Comparison of ENCODE assay signal across 1 cellular context in the genomic region with DNA sequence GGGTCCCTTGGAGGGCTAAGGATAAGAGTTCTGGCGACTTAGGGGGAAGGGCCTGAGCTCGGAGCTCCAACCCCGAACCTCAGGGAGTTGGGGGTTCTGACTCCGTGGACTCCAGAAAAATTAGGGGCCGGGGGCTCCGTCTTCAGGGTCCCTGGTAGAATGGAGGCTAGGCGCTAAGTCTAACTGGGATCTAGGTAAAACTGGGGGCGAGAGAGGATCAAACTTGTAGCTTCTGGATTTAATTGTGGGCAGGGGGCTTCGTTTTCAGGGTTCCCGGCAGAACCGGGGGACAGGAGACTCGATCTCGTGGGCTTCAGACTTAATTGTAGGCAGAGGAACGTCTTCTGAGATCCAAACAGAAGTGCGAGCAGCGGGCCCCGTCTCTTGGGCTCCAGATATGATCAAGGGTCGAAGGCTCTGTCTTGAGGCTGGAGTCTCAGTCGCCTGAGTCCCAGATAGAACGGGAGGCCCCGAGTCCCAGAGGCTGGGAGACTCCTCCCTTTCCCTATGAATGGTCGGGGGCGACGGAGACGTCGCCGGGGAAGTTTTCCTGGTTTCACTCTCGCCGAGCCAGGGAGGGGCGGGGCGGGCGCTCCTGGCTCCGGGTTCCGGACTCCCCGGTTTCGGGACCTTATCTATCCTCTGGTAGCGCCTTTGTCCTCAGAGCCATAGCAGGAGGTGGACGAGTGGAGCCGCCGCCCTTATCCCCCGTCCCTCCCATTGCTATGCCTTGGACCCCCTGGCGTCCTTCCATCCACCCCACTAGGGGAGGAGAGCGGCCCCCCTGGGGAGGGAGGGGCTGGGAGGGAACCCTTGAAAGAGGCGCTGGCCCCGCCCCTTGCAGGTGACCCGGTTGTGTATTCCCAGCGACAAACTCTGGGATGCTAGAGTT.
TF ChIP-seq lines count a peak whose summit lies in the region.

No MANE protein-coding gene starts in this region.

TF ChIP-seq in GM23338, 12 proteins besides CTCF, POLR2A, EP300 and RAD21 (continued from another document):
- TF ChIP-seq, protein P1, sequence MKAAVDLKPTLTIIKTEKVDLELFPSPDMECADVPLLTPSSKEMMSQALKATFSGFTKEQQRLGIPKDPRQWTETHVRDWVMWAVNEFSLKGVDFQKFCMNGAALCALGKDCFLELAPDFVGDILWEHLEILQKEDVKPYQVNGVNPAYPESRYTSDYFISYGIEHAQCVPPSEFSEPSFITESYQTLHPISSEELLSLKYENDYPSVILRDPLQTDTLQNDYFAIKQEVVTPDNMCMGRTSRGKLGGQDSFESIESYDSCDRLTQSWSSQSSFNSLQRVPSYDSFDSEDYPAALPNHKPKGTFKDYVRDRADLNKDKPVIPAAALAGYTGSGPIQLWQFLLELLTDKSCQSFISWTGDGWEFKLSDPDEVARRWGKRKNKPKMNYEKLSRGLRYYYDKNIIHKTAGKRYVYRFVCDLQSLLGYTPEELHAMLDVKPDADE (IDR thresholded peaks at IDR 0.05), result no peak
- no peak for TF ChIP-seq EZH2 (IDR thresholded peaks at IDR 0.05; ENCODE audit: low read depth, unreplicated experiment)
- TF ChIP-seq ZNF331 (CRISPR knock-in tag; IDR thresholded peaks at IDR 0.05; ENCODE audit: low read depth), result no peak
TF ChIP-seq in GM23338: peak in this region for 0.
